ENCODE assay signal across 9 cellular contexts in genomic region chr6:137692308-137692707, GRCh38.
"Had no signal": no experiment of that assay in that cellular context is flagged by ENCODE, and none has a peak within 500 bp of the region (broad histone marks: within the 10 kb centered on the region; RNA-seq: fewer than 3 reads in every experiment).

No MANE protein-coding gene starts in this region.

- FAIRE-seq: HTR-8/SVneo, K562 had no signal

- DNase-seq: GOT3, H7, HFFc6 had no signal

- H3K4me1 ChIP-seq: HAP-1 had no signal

- H3K36me3 Mint-ChIP-seq: IgD-negative memory B cell had no signal

- H3K9me3 ChIP-seq: HAP-1 had no signal

- H3K27ac ChIP-seq: GM23248 had no signal

- H3K4me3 Mint-ChIP-seq: HFFc6, IgD-negative memory B cell had no signal

- H3K36me3 ChIP-seq: HAP-1 had no signal

- H3K9me3 Mint-ChIP-seq: HFFc6, IgD-negative memory B cell had no signal

- H2AFZ ChIP-seq: GM23248 had no signal

- H3K4me3 ChIP-seq: GM23248, HAP-1, K562 had no signal

- H3K9ac ChIP-seq: GM23248 had no signal

- ATAC-seq: HCT116, K562 had no signal

- H3K4me1 Mint-ChIP-seq: IgD-negative memory B cell had no signal

- H3K27ac Mint-ChIP-seq: HFFc6, IgD-negative memory B cell had no signal
